3 cellular contexts compared by ENCODE assay signal in genomic region chr17:58811301-58811700, GRCh38.
TF ChIP-seq lines count a peak whose summit lies in the region.

No MANE protein-coding gene starts in this region.

TF ChIP-seq in HepG2, 621 proteins besides CTCF, POLR2A, EP300 and RAD21:
- TF ChIP-seq CEBPB (IDR thresholded peaks at IDR 0.05; ENCODE audit: borderline replicate concordance, low read depth, low read length), result peak; percentile 93
- peak; percentile 60 for TF ChIP-seq CEBPG (CRISPR knock-in tag; IDR thresholded peaks at IDR 0.05)
- no peak for TF ChIP-seq ZNF800 (CRISPR knock-in tag; IDR thresholded peaks at IDR 0.05)
- no peak for TF ChIP-seq U2AF1 (optimal IDR thresholded peaks at IDR 0.05; ENCODE audit: low read depth, low read length)

TF ChIP-seq in IMR-90, 13 proteins besides CTCF, POLR2A, EP300 and RAD21:
- TF ChIP-seq CHD1 (IDR thresholded peaks at IDR 0.05; ENCODE audit: low read depth, low read length) (no peak), CEBPB (IDR thresholded peaks at IDR 0.05; ENCODE audit: low read depth, low read length) (peak; percentile 95)
TF ChIP-seq in IMR-90: peak in this region for 1.

TF ChIP-seq in K562, 482 proteins besides CTCF, POLR2A, EP300 and RAD21:
- TF ChIP-seq CEBPG (CRISPR knock-in tag; IDR thresholded peaks at IDR 0.05), result 0 out of 2 replicates have a peak, but pooled peaks have one; percentile 11
- peak; percentile 74 to 99 for TF ChIP-seq CEBPG (tag; conservative IDR thresholded peaks at IDR 0.05 in 1 of 2, IDR thresholded peaks at IDR 0.05 in 1 of 2)
- TF ChIP-seq PRPF4 (IDR thresholded peaks at IDR 0.05; ENCODE audit: insufficient read depth, low read depth, low read length, poor library complexity, severe bottlenecking), result no peak
- no peak for TF ChIP-seq CBX3 (IDR thresholded peaks at IDR 0.05; ENCODE audit: borderline replicate concordance in 1 of 2, low read length in 2 of 2)
- TF ChIP-seq, protein P1, sequence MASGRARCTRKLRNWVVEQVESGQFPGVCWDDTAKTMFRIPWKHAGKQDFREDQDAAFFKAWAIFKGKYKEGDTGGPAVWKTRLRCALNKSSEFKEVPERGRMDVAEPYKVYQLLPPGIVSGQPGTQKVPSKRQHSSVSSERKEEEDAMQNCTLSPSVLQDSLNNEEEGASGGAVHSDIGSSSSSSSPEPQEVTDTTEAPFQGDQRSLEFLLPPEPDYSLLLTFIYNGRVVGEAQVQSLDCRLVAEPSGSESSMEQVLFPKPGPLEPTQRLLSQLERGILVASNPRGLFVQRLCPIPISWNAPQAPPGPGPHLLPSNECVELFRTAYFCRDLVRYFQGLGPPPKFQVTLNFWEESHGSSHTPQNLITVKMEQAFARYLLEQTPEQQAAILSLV (tag; IDR thresholded peaks at IDR 0.05), result 0 out of 2 replicates have a peak, but pooled peaks have one; percentile 57
- peak; percentile 95 for TF ChIP-seq CEBPB (tag; IDR thresholded peaks at IDR 0.05)
TF ChIP-seq in K562: peak in this region for 3.
